27 cellular contexts compared by ENCODE assay signal in genomic region chr1:12561121-12561520, GRCh38.
"Had no signal": no experiment of that assay in that cellular context is flagged by ENCODE, and none has a peak within 500 bp of the region (broad histone marks: within the 10 kb centered on the region; RNA-seq: fewer than 3 reads in every experiment).

No MANE protein-coding gene starts in this region.

- FAIRE-seq: endometrium, endothelial cell of umbilical vein, frontal cortex had no signal

- H3K4me1 ChIP-seq: breast epithelium, colonic mucosa had no signal

- H3K9me3 ChIP-seq: ascending aorta, colonic mucosa had no signal

- H3K27me3 ChIP-seq: ascending aorta, breast epithelium, cardiac muscle cell, colonic mucosa had no signal

- H3K4me3 ChIP-seq: ascending aorta, breast epithelium, cardiac muscle cell, colonic mucosa had no signal

- ATAC-seq: activated CD4-positive, alpha-beta T cell treated with anti-CD3 and anti-CD28 coated beads for 36 hours; activated T-cell treated with anti-CD3 and anti-CD28 coated beads, Interleukin-2, amount 50 U/mL, for 72 hours had no signal

- H3K27ac ChIP-seq: ascending aorta, breast epithelium, cardiac muscle cell, colonic mucosa, epithelial cell of prostate had no signal

- H3K36me3 ChIP-seq: breast epithelium, cardiac muscle cell, colonic mucosa had no signal

- DNase-seq: activated CD4-positive, alpha-beta memory T cell treated with anti-CD3 and anti-CD28 coated beads for 36 hours; activated CD4-positive, alpha-beta T cell treated with anti-CD3 and anti-CD28 coated beads for 36 hours; activated CD4-positive, alpha-beta T cell treated with anti-CD3 and anti-CD28 coated beads, Interleukin-2, amount 10 ng/mL, durations not matched to agents 24 days and 14 days; activated CD4-positive, CD25-positive, alpha-beta regulatory T cell; activated CD4-positive, CD25-positive, alpha-beta regulatory T cell treated with anti-CD3 and anti-CD28 coated beads, Interleukin-2, amount 50 U/mL, for 72 hours; activated CD8-positive, alpha-beta memory T cell treated with anti-CD3 and anti-CD28 coated beads, Interleukin-2, amount 50 U/mL, for 48 hours; activated gamma-delta T cell; activated naive CD4-positive, alpha-beta T cell; activated naive CD4-positive, alpha-beta T cell treated with anti-CD3 and anti-CD28 coated beads, Interleukin-2, amount 10 ng/mL, durations not matched to agents 7 days and 5 days; activated naive CD8-positive, alpha-beta T cell treated with anti-CD3 and anti-CD28 coated beads, Interleukin-2, amount 10 ng/mL, durations not matched to agents 7 days and 5 days; activated T-cell treated with anti-CD3 and anti-CD28 coated beads for 4 hours; activated T-cell treated with anti-CD3 and anti-CD28 coated beads, Interleukin-2, amount 50 U/mL, for 24 hours; activated T-cell treated with anti-CD3 and anti-CD28 coated beads, Interleukin-2, amount 50 U/mL, for 72 hours; central memory CD4-positive, alpha-beta T cell; cerebellar nuclear complex; colonic mucosa; effector CD8-positive, alpha-beta T cell; foreskin fibroblast; head of caudate nucleus; T-helper 2 cell had no signal
